8 cellular contexts compared by ENCODE assay signal in the genomic region with DNA sequence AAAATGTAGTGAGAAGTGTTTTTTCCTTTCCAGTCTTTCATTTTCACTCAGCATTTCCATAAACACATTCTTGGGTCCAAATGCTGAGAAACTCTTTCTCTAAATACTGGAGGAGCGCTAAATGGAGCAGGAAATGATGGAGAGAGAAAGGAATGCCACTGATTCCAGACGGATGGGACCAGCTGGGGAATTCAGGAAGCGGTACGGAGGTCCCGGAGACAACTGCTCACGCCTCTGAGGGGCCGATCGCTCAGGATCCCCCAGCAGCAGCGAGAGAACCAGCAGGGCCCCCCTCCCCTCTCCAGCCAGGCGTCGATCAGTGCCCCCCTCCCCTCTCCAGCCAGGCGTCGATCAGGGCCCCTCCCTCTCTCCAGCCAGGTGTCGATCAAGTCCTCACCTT. TPM values are rescaled to one million over a fixed set of nuclear protein-coding genes. Genes with fewer than 3 reads are reported as not detected.
DNase-seq lines count a peak whose midpoint lies in the region; ATAC-seq lines count a peak whose summit lies in the region.

No MANE protein-coding gene starts in this region.

- H3K4me1 ChIP-seq in GM23248 (ENCODE audit: insufficient read depth), result peaks cover 43% of the 10 kb centered on the region

- POLR2A ChIA-PET in activated CD4-positive, alpha-beta memory T cell treated with anti-CD3 and anti-CD28 coated beads for 36 hours (lab: Charles Lee), result interaction anchor here (0.9 to 1.2 kb wide), 2 partner anchors 12 to 54 kb away, joined by 3 read pairs; no protein-coding TSS in a partner anchor

- H3K9me3 Mint-ChIP-seq in activated CD4-positive, alpha-beta memory T cell treated with anti-CD3 and anti-CD28 coated beads for 36 hours, result no peaks in the 10 kb centered on the region

- peaks cover 81% of the 10 kb centered on the region for H3K79me2 ChIP-seq in GM23248 (ENCODE audit: insufficient read depth)

- CTCF ChIA-PET in activated CD4-positive, alpha-beta memory T cell treated with anti-CD3 and anti-CD28 coated beads for 36 hours (lab: Charles Lee), result interaction anchor here (0.9 to 1.0 kb wide), 2 partner anchors 10 to 110 kb away, joined by 3 read pairs; no protein-coding TSS in a partner anchor

- no peaks in the 10 kb centered on the region for H3K27me3 Mint-ChIP-seq in activated CD4-positive, alpha-beta memory T cell treated with anti-CD3 and anti-CD28 coated beads for 36 hours

- ATAC-seq in GM18511 (IDR thresholded peaks at IDR 0.05; ENCODE audit: unreplicated experiment), result no peak

- H4K20me1 ChIP-seq in GM23248 (ENCODE audit: insufficient read depth), result no peaks in the 10 kb centered on the region

- no peaks in the 10 kb centered on the region for H3K36me3 ChIP-seq in GM23248 (ENCODE audit: low read depth)

- H3K27ac ChIP-seq in GM23248, result peak overlapping the region; percentile 90

- peak overlapping the region; percentile 74 for H3K9ac ChIP-seq in GM23248

- peak overlapping the region; percentile 58 for H3K4me3 ChIP-seq in GM23248

- intact Hi-C loops in activated CD4-positive, alpha-beta memory T cell treated with anti-CD3 and anti-CD28 coated beads for 36 hours (cut with micrococcal nuclease), result no loop called here

- H3K27ac Mint-ChIP-seq in activated CD4-positive, alpha-beta memory T cell treated with anti-CD3 and anti-CD28 coated beads for 36 hours, result peak overlapping the region; percentile 28

- H3K4me1 Mint-ChIP-seq in activated CD4-positive, alpha-beta memory T cell treated with anti-CD3 and anti-CD28 coated beads for 36 hours (ENCODE audit: low read depth), result peaks cover 78% of the 10 kb centered on the region

- no peaks in the 10 kb centered on the region for H3K9me3 ChIP-seq in GM23248 (ENCODE audit: low read depth)

- H3F3A ChIP-seq in GM23248 (ENCODE audit: insufficient read depth), result peaks cover 35% of the 10 kb centered on the region

- H3K9me2 ChIP-seq in GM23248 (ENCODE audit: insufficient read depth), result no peaks in the 10 kb centered on the region

- peaks cover 22% of the 10 kb centered on the region for H3K36me3 Mint-ChIP-seq in activated CD4-positive, alpha-beta memory T cell treated with anti-CD3 and anti-CD28 coated beads for 36 hours

- H2AFZ ChIP-seq in GM23248, result no peak overlapping the region

- DNase-seq in GM23248, result peak; percentile 92
- DNase-seq in activated CD4-positive, alpha-beta memory T cell treated with anti-CD3 and anti-CD28 coated beads for 36 hours, result no peak
- DNase-seq in glomerular visceral epithelial cell (ENCODE audit: extremely low spot score), result peak; percentile 90
- peak; percentile 79 for DNase-seq in renal cortical epithelial cell (ENCODE audit: low read depth)
- DNase-seq in SHP77 (lab: John Stamatoyannopoulos, UW), result no peak
- DNase-seq in germinal center (ENCODE audit: low spot score), result no peak
- DNase-seq in NCI-H1092 (lab: John Stamatoyannopoulos, UW), result no peak

- 1 to 3% methylated on average over 7 to 14 of the region's 14 CpGs for WGBS in GM23248 (ENCODE audit: low coverage in 1 of 2, low lambda C conversion rate in 2 of 2, missing lambda C conversion rate in 2 of 2), 2 experiments

- H3K4me3 Mint-ChIP-seq in activated CD4-positive, alpha-beta memory T cell treated with anti-CD3 and anti-CD28 coated beads for 36 hours, result peak overlapping the region; percentile 32

- H3K27me3 ChIP-seq in GM23248 (replicated peaks; ENCODE audit: insufficient read depth), result no peaks in the 10 kb centered on the region

- peak overlapping the region; percentile 88 for H3K4me2 ChIP-seq in GM23248 (ENCODE audit: unreplicated experiment)

- in situ Hi-C loops in GM23248 (cut with MboI), result no loop called here

RNA-seq across cellular contexts. Expression of a gene that starts 13.2 kb away (rescaled TPM):
- 36.7 and 46.2 TPM in 2 replicates for total RNA-seq in GM23248 (2014; rRNA removed; shearing (Covaris generic))
- 30.0 and 34.3 TPM in 2 replicates for polyA plus RNA-seq in GM23248 (2016; fragmentation: Nextera tagmentation; extraction: Ambion mirVana)
- 10 to 100 TPM; 45.9 to 49.3 TPM for total RNA-seq in activated CD4-positive, alpha-beta memory T cell treated with anti-CD3 and anti-CD28 coated beads for 36 hours
- total RNA-seq in renal cortical epithelial cell, result 9.0 and 10.9 TPM in 2 replicates

RNA-seq across cellular contexts. Expression of a gene that starts 59.9 kb away (rescaled TPM):
- total RNA-seq in GM23248 (2014; rRNA removed; shearing (Covaris generic)), result not detected in 2 replicates
- not detected in 2 replicates for polyA plus RNA-seq in GM23248 (2016; fragmentation: Nextera tagmentation; extraction: Ambion mirVana)
- not detected for total RNA-seq in activated CD4-positive, alpha-beta memory T cell treated with anti-CD3 and anti-CD28 coated beads for 36 hours
- not detected in 2 replicates for total RNA-seq in renal cortical epithelial cell

Comparison
In these comparisons a context has a peak if more than half of its experiments do, and no peak if none do; other contexts are left out.
1. DNase-seq: peak in GM23248 (single experiment), glomerular visceral epithelial cell (single experiment) and renal cortical epithelial cell (single experiment); none in activated CD4-positive, alpha-beta memory T cell treated with anti-CD3 and anti-CD28 coated beads for 36 hours (single experiment), SHP77 (0 of 2), germinal center (single experiment) and NCI-H1092 (single experiment).